In genomic region chr1:228120351-228121091, GRCh38 we compare ENCODE assay signal across 24 cellular contexts. TPM values are rescaled to one million over a fixed set of nuclear protein-coding genes. Genes with fewer than 3 reads are reported as not detected.
DNase-seq lines count a peak whose midpoint lies in the region; TF ChIP-seq lines count a peak whose summit lies in the region.
"Had no signal": no experiment of that assay in that cellular context is flagged by ENCODE, and none has a peak within 500 bp of the region (broad histone marks: within the 10 kb centered on the region; RNA-seq: fewer than 3 reads in every experiment).

No MANE protein-coding gene starts in this region.

- H3K27me3 ChIP-seq in trophoblast cell (ENCODE audit: insufficient read depth, low read length) (no peaks in the 10 kb centered on the region), prostate gland (replicated peaks; ENCODE audit: insufficient read depth) (no peaks in the 10 kb centered on the region)
- H3K27me3 ChIP-seq: ovary, Peyer's patch had no signal

- H4K8ac ChIP-seq in trophoblast cell (ENCODE audit: low read depth, low read length): no peak overlapping the region

- H2BK120ac ChIP-seq in trophoblast cell (ENCODE audit: insufficient read depth, low read length, poor library complexity): no peak overlapping the region

- peaks cover 7% of the 10 kb centered on the region for H3K4me1 Mint-ChIP-seq in dendritic cell treated with granulocyte-macrophage colony-stimulating factor and Interleukin-4, amounts not matched to agents 40 ng/mL and 50 ng/mL, for 4 days (ENCODE audit: low read depth)

- no CpG with 5 or more reads among the region's 3 CpGs for WGBS in trophoblast cell (ENCODE audit: extremely low coverage, insufficient coverage, insufficient read length)
- 49% methylated on average over 3 of the region's 3 CpGs for WGBS in prostate gland

- DNase-seq in NCI-H82 (lab: John Stamatoyannopoulos, UW) (peak; percentile 29), NCI-H82 treated with DMSO at 0.1 percent for 48 hours (lab: John Stamatoyannopoulos, UW; ENCODE audit: unreplicated experiment) (no peak), RWPE1 (ENCODE audit: low spot score) (no peak), trophoblast cell (peak; percentile 27 to 74), prostate gland (ENCODE audit: low spot score) (no peak), NCI-H2029 (lab: John Stamatoyannopoulos, UW) (no peak)
- DNase-seq in central memory CD4-positive, alpha-beta T cell: no peak
- DNase-seq: activated CD4-positive, alpha-beta T cell treated with anti-CD3 and anti-CD28 coated beads, Interleukin-2, amount 10 ng/mL, durations not matched to agents 7 days and 5 days; amniotic stem cell; cerebellar nuclear complex; DMS 273 treated with DMSO at 0.1 percent for 48 hours; left ventricle myocardium inferior; NCI-H1092 treated with DMSO at 0.1 percent for 48 hours; NCI-H526 treated with DMSO at 0.1 percent for 48 hours; ovary; SK-N-SH; stimulated activated CD4-positive, alpha-beta T cell treated with anti-CD3 and anti-CD28 coated beads, Interleukin-2, amount 100 ng/mL, for 48 hours had no signal

- no peak overlapping the region for H2BK12ac ChIP-seq in trophoblast cell (ENCODE audit: low read length)

- TF ChIP-seq CTCF in RWPE1 (conservative IDR thresholded peaks at IDR 0.05; ENCODE audit: low read depth) (no peak), prostate gland (IDR thresholded peaks at IDR 0.05) (no peak)

- H3K9me3 ChIP-seq in trophoblast cell (ENCODE audit: insufficient read depth, low read depth, low read length) (no peaks in the 10 kb centered on the region), prostate gland (no peaks in the 10 kb centered on the region)
- H3K9me3 ChIP-seq: left ventricle myocardium inferior, ovary, Peyer's patch, tibial nerve had no signal

- CTCF ChIA-PET in RWPE1 (lab: Yijun Ruan, JAX): interaction anchor here (1.6 kb wide), 1 partner anchor 10 kb away, joined by 3 read pairs; no protein-coding TSS in a partner anchor

- H3K36me3 Mint-ChIP-seq in dendritic cell treated with granulocyte-macrophage colony-stimulating factor and Interleukin-4, amounts not matched to agents 40 ng/mL and 50 ng/mL, for 4 days (ENCODE audit: low read depth): no peaks in the 10 kb centered on the region
- H3K36me3 Mint-ChIP-seq: naive B cell had no signal

- no peak overlapping the region for H2AFZ ChIP-seq in trophoblast cell (ENCODE audit: insufficient read depth, low read length, poor library complexity)

- H3K23ac ChIP-seq in trophoblast cell (ENCODE audit: low read length): no peak overlapping the region

- H3K4me3 ChIP-seq in trophoblast cell (ENCODE audit: low read depth, low read length) (no peak overlapping the region), prostate gland (no peak overlapping the region)
- H3K4me3 ChIP-seq: left ventricle myocardium inferior, ovary, Peyer's patch, tibial nerve had no signal

- H3K79me1 ChIP-seq in trophoblast cell (ENCODE audit: low read length): no peaks in the 10 kb centered on the region

- H3K4me2 ChIP-seq in trophoblast cell (ENCODE audit: low read length): no peak overlapping the region
- H3K4me2 ChIP-seq: KMS-11, SK-N-SH had no signal

- peaks cover 8% of the 10 kb centered on the region for H3K9me3 Mint-ChIP-seq in dendritic cell treated with granulocyte-macrophage colony-stimulating factor and Interleukin-4, amounts not matched to agents 40 ng/mL and 50 ng/mL, for 4 days

- H3K4me3 Mint-ChIP-seq in dendritic cell treated with granulocyte-macrophage colony-stimulating factor and Interleukin-4, amounts not matched to agents 40 ng/mL and 50 ng/mL, for 4 days: no peak overlapping the region
- H3K4me3 Mint-ChIP-seq: activated CD4-positive, alpha-beta T cell treated with anti-CD3 and anti-CD28 coated beads, Interleukin-2, amount 10 ng/mL, durations not matched to agents 7 days and 5 days had no signal

- peak overlapping the region; percentile 21 for H3K27ac Mint-ChIP-seq in dendritic cell treated with granulocyte-macrophage colony-stimulating factor and Interleukin-4, amounts not matched to agents 40 ng/mL and 50 ng/mL, for 4 days

- no peak overlapping the region for H2BK5ac ChIP-seq in trophoblast cell (ENCODE audit: low read depth, low read length, poor library complexity)

- no peak overlapping the region for H3K14ac ChIP-seq in trophoblast cell (ENCODE audit: low read length)

- no peak overlapping the region for H2AK5ac ChIP-seq in trophoblast cell (ENCODE audit: low read length)

- POLR2A ChIA-PET in RWPE1 (lab: Yijun Ruan, JAX; ENCODE audit: low non-redundant PET): interaction anchor here (0.6 kb wide), 1 partner anchor 9 kb away, joined by 6 read pairs; no protein-coding TSS in a partner anchor

- no peak overlapping the region for H3K18ac ChIP-seq in trophoblast cell (ENCODE audit: low read length)

- peaks cover 13% of the 10 kb centered on the region for H3K27me3 Mint-ChIP-seq in dendritic cell treated with granulocyte-macrophage colony-stimulating factor and Interleukin-4, amounts not matched to agents 40 ng/mL and 50 ng/mL, for 4 days
- H3K27me3 Mint-ChIP-seq: activated CD4-positive, alpha-beta T cell treated with anti-CD3 and anti-CD28 coated beads, Interleukin-2, amount 10 ng/mL, durations not matched to agents 7 days and 5 days had no signal

- TF ChIP-seq POLR2A in prostate gland (IDR thresholded peaks at IDR 0.05): no peak

- H3K4ac ChIP-seq in trophoblast cell (ENCODE audit: low read depth, low read length): no peak overlapping the region

- H4K12ac ChIP-seq in trophoblast cell (ENCODE audit: low read depth, low read length): no peak overlapping the region

- no peaks in the 10 kb centered on the region for H3K36me3 ChIP-seq in trophoblast cell (ENCODE audit: control insufficient read depth in 1 of 2, insufficient read depth in 2 of 2, low read length in 2 of 2)
- H3K36me3 ChIP-seq in prostate gland: no peaks in the 10 kb centered on the region
- H3K36me3 ChIP-seq: left ventricle myocardium inferior, ovary, Peyer's patch, tibial nerve had no signal

- no peaks in the 10 kb centered on the region for H3K79me2 ChIP-seq in trophoblast cell (ENCODE audit: control insufficient read depth, insufficient read depth, low read length, poor library complexity)

- H3K9ac ChIP-seq in trophoblast cell (ENCODE audit: low read length): no peak overlapping the region
- H3K9ac ChIP-seq: KMS-11, SK-N-SH had no signal

- H3K4me1 ChIP-seq in trophoblast cell (ENCODE audit: control insufficient read depth in 1 of 2, insufficient read depth in 2 of 2, low read length in 2 of 2) (no peaks in the 10 kb centered on the region), prostate gland (replicated peaks) (no peaks in the 10 kb centered on the region)
- H3K4me1 ChIP-seq: left ventricle myocardium inferior, Peyer's patch, tibial nerve had no signal

- H3K27ac ChIP-seq in RWPE1 (peak overlapping the region; percentile 26; the same call in 1 of the 2 replicates), trophoblast cell (ENCODE audit: low read depth, low read length) (no peak overlapping the region), prostate gland (no peak overlapping the region)
- H3K27ac ChIP-seq: 22Rv1, C4-2B, KMS-11, left ventricle myocardium inferior, ovary, Peyer's patch had no signal

- intact Hi-C loops in dendritic cell treated with granulocyte-macrophage colony-stimulating factor and Interleukin-4, amounts not matched to agents 40 ng/mL and 50 ng/mL, for 4 days (cut with micrococcal nuclease): no loop called here
- intact Hi-C loops in prostate gland (cut with DNase I): no loop called here

- no peak overlapping the region for H4K91ac ChIP-seq in trophoblast cell (ENCODE audit: low read depth, low read length)

RNA-seq across cellular contexts. Expression of gene MRPL55, which starts 11.4 kb away (rescaled TPM):
- polyA plus RNA-seq in trophoblast cell (2013): 87.0 and 91.4 TPM in 2 replicates
- total RNA-seq in prostate gland: 100 to 1,000 TPM; 120 to 136 TPM

RNA-seq across cellular contexts. Expression of gene C1orf35, which starts 17.4 kb away (rescaled TPM):
- polyA plus RNA-seq in trophoblast cell (2013): 17.6 and 18.1 TPM in 2 replicates
- total RNA-seq in prostate gland: 10 to 100 TPM; 23.5 TPM

RNA-seq across cellular contexts. Expression of gene GUK1, which starts 19.6 kb away (rescaled TPM):
- polyA plus RNA-seq in trophoblast cell (2013): 235 and 242 TPM in 2 replicates
- 100 to 1,000 TPM; 250 to 458 TPM for total RNA-seq in prostate gland

RNA-seq across cellular contexts. Expression of gene GJC2, which starts 29.2 kb away (rescaled TPM):
- polyA plus RNA-seq in trophoblast cell (2013): 0.38 and 0.51 TPM in 2 replicates
- 1 to 10 TPM; 1.9 to 4.1 TPM for total RNA-seq in prostate gland

RNA-seq across cellular contexts. Expression of gene ARF1, which starts 38.0 kb away (rescaled TPM):
- 489 and 490 TPM in 2 replicates for polyA plus RNA-seq in trophoblast cell (2013)
- 100 to 1,000 TPM; 478 to 512 TPM for total RNA-seq in prostate gland

Comparison
In these comparisons a context has a peak if more than half of its experiments do, and no peak if none do; other contexts are left out.
1. DNase-seq: peak in NCI-H82 (single experiment) and trophoblast cell (2 of 2); none in NCI-H82 treated with DMSO at 0.1 percent for 48 hours (single experiment), RWPE1 (single experiment), prostate gland (single experiment), central memory CD4-positive, alpha-beta T cell (single experiment) and NCI-H2029 (single experiment).